In genomic region chr2:160417745-160418397, GRCh38 we compare ENCODE assay signal across 11 cellular contexts.
DNase-seq lines count a peak whose midpoint lies in the region; ATAC-seq, FAIRE-seq and TF ChIP-seq lines count a peak whose summit lies in the region.
"Had no signal": no experiment of that assay in that cellular context is flagged by ENCODE, and none has a peak within 500 bp of the region (broad histone marks: within the 10 kb centered on the region; RNA-seq: fewer than 3 reads in every experiment).

No MANE protein-coding gene starts in this region.

- H3K9me3 Mint-ChIP-seq in GM23338: no peaks in the 10 kb centered on the region
- H3K9me3 Mint-ChIP-seq in activated T-helper 1 cell treated with anti-CD3 and anti-CD28 coated beads, Interleukin-12 subunit alpha, Interleukin-12 subunit beta, Interleukin-2, Interleukin-4 antibody, amounts not matched to agents 30 ng/mL and 10 ng/mL and 1 ng/mL, durations not matched to agents 14 hours and 24 hours and 36 hours: no peaks in the 10 kb centered on the region
- H3K9me3 Mint-ChIP-seq: dendritic cell treated with granulocyte-macrophage colony-stimulating factor and Interleukin-4, amounts not matched to agents 40 ng/mL and 50 ng/mL, for 4 days had no signal

- H2AFZ ChIP-seq in GM23338: no peak overlapping the region
- no peak overlapping the region for H2AFZ ChIP-seq in neuronal stem cell (ENCODE audit: low read length)

- TF ChIP-seq RAD21 in A549 (conservative IDR thresholded peaks at IDR 0.05 in 1 of 2, IDR thresholded peaks at IDR 0.05 in 1 of 2): no peak

- TF ChIP-seq CTCF in A549 (IDR thresholded peaks at IDR 0.05) (no peak), GM23338 (conservative IDR thresholded peaks at IDR 0.05; ENCODE audit: low read depth in 2 of 2) (no peak), foreskin keratinocyte (conservative IDR thresholded peaks at IDR 0.05) (no peak)

- H3K27ac ChIP-seq in A549 (peak overlapping the region; percentile 29 to 57; a peak in 4 of 6 replicates), GM23338 (ENCODE audit: low read depth) (no peak overlapping the region), foreskin keratinocyte (peak overlapping the region; percentile 65), neuronal stem cell (replicated peaks; ENCODE audit: low read length) (no peak overlapping the region)

- peaks cover 9% of the 10 kb centered on the region; the same call in 1 of the 2 replicates for H4K20me1 ChIP-seq in GM23338 (replicated peaks; ENCODE audit: insufficient read depth)

- intact Hi-C loops in activated T-helper 1 cell treated with anti-CD3 and anti-CD28 coated beads, Interleukin-12 subunit alpha, Interleukin-12 subunit beta, Interleukin-2, Interleukin-4 antibody, amounts not matched to agents 30 ng/mL and 10 ng/mL and 1 ng/mL, durations not matched to agents 14 hours and 24 hours and 36 hours (cut with micrococcal nuclease): loop anchor here (1.0 kb wide), 1 partner anchor 11 kb away; no protein-coding TSS in a partner anchor

- H3K27me3 Mint-ChIP-seq in GM23338 (ENCODE audit: insufficient read depth, low read depth, poor library complexity): no peaks in the 10 kb centered on the region
- no peaks in the 10 kb centered on the region for H3K27me3 Mint-ChIP-seq in activated T-helper 1 cell treated with anti-CD3 and anti-CD28 coated beads, Interleukin-12 subunit alpha, Interleukin-12 subunit beta, Interleukin-2, Interleukin-4 antibody, amounts not matched to agents 30 ng/mL and 10 ng/mL and 1 ng/mL, durations not matched to agents 14 hours and 24 hours and 36 hours (ENCODE audit: insufficient read depth)
- H3K27me3 Mint-ChIP-seq: dendritic cell treated with granulocyte-macrophage colony-stimulating factor and Interleukin-4, amounts not matched to agents 40 ng/mL and 50 ng/mL, for 4 days had no signal

- no peak for FAIRE-seq in A549 (lab: Jason Lieb, UNC)

- no peaks in the 10 kb centered on the region for H3K36me3 ChIP-seq in GM23338 (ENCODE audit: insufficient read depth)
- H3K36me3 ChIP-seq in neuronal stem cell (replicated peaks in 1 of 2; ENCODE audit: control insufficient read depth in 2 of 2, insufficient read depth in 2 of 2, low read length in 2 of 2): no peaks in the 10 kb centered on the region

- peaks cover 36% of the 10 kb centered on the region for H3K4me1 Mint-ChIP-seq in GM23338
- peaks cover 65% of the 10 kb centered on the region for H3K4me1 Mint-ChIP-seq in activated T-helper 1 cell treated with anti-CD3 and anti-CD28 coated beads, Interleukin-12 subunit alpha, Interleukin-12 subunit beta, Interleukin-2, Interleukin-4 antibody, amounts not matched to agents 30 ng/mL and 10 ng/mL and 1 ng/mL, durations not matched to agents 14 hours and 24 hours and 36 hours (ENCODE audit: low read depth)

- H3K18ac ChIP-seq in neuronal stem cell (ENCODE audit: low read length): no peak overlapping the region

- CTCF ChIA-PET in A549 (lab: Yijun Ruan, JAX): interaction anchor here (1.2 kb wide), 2 partner anchors 11 to 552 kb away, joined by 3 to 5 read pairs; no protein-coding TSS in a partner anchor

- 21% methylated on average over 6 of the region's 6 CpGs for WGBS in A549 (ENCODE audit: missing lambda C conversion rate)
- WGBS in neuronal stem cell (ENCODE audit: extremely low coverage in 2 of 2, insufficient read length in 2 of 2, insufficient replicate concordance in 1 of 2), 2 donors: no CpG with 5 or more reads among the region's 6 CpGs

- no peak overlapping the region for H3K23ac ChIP-seq in neuronal stem cell (ENCODE audit: low read depth, low read length, poor library complexity)

- no peak overlapping the region for H2BK120ac ChIP-seq in neuronal stem cell (ENCODE audit: low read depth, low read length)

- H3K4me1 ChIP-seq in A549 (peaks cover 49% of the 10 kb centered on the region), GM23338 (ENCODE audit: insufficient read depth) (peaks cover 37% of the 10 kb centered on the region), foreskin keratinocyte (peaks cover 42% of the 10 kb centered on the region), neuronal stem cell (ENCODE audit: control insufficient read depth in 2 of 2, insufficient read depth in 1 of 2, low read depth in 1 of 2, low read length in 2 of 2) (peaks cover 2 to 10% of the 10 kb centered on the region in 2 donors)

- H4K8ac ChIP-seq in neuronal stem cell (ENCODE audit: low read depth, low read length): no peak overlapping the region

- no peak overlapping the region for H3K4me3 Mint-ChIP-seq in GM23338
- H3K4me3 Mint-ChIP-seq in activated T-helper 1 cell treated with anti-CD3 and anti-CD28 coated beads, Interleukin-12 subunit alpha, Interleukin-12 subunit beta, Interleukin-2, Interleukin-4 antibody, amounts not matched to agents 30 ng/mL and 10 ng/mL and 1 ng/mL, durations not matched to agents 14 hours and 24 hours and 36 hours: peak overlapping the region; percentile 6
- H3K4me3 Mint-ChIP-seq: dendritic cell treated with granulocyte-macrophage colony-stimulating factor and Interleukin-4, amounts not matched to agents 40 ng/mL and 50 ng/mL, for 4 days had no signal

- ATAC-seq in A549 (peak; percentile 68 to 84; a peak in 5 of 6 replicates), GM23338 (peak; percentile 76), foreskin keratinocyte (peak; percentile 85), GM18907 (IDR thresholded peaks at IDR 0.05; ENCODE audit: unreplicated experiment) (no peak), GM21576 (IDR thresholded peaks at IDR 0.05; ENCODE audit: unreplicated experiment) (no peak)

- peak in 1 of 2 experiments; percentile 48 for DNase-seq in A549 (ENCODE audit: low read depth in 1 of 2, low spot score in 1 of 2)
- DNase-seq in GM23338 (ENCODE audit: low spot score): peak; percentile 27
- DNase-seq in activated T-helper 1 cell treated with anti-CD3 and anti-CD28 coated beads, Interleukin-12 subunit alpha, Interleukin-12 subunit beta, Interleukin-2, Interleukin-4 antibody, amounts not matched to agents 30 ng/mL and 10 ng/mL and 1 ng/mL, durations not matched to agents 14 hours and 24 hours and 36 hours (ENCODE audit: low spot score): no peak
- DNase-seq in foreskin keratinocyte: peak in 1 of 2 donors; percentile 74
- no peak for DNase-seq in neuronal stem cell (ENCODE audit: low spot score)
- no peak for DNase-seq in DMS53 treated with DMSO at 0.1 percent for 48 hours (lab: John Stamatoyannopoulos, UW; ENCODE audit: unreplicated experiment)
- DNase-seq: DMS153, mesendoderm had no signal

- H2BK12ac ChIP-seq in neuronal stem cell (ENCODE audit: low read length): no peak overlapping the region

- H3K36me3 Mint-ChIP-seq in GM23338 (ENCODE audit: low read depth): peaks cover 6% of the 10 kb centered on the region; the same call in 2 of the 3 replicates
- H3K36me3 Mint-ChIP-seq in activated T-helper 1 cell treated with anti-CD3 and anti-CD28 coated beads, Interleukin-12 subunit alpha, Interleukin-12 subunit beta, Interleukin-2, Interleukin-4 antibody, amounts not matched to agents 30 ng/mL and 10 ng/mL and 1 ng/mL, durations not matched to agents 14 hours and 24 hours and 36 hours (ENCODE audit: low read depth): peaks cover 12% of the 10 kb centered on the region

- H3K14ac ChIP-seq in neuronal stem cell (ENCODE audit: low read length): no peak overlapping the region

- no peak overlapping the region for H3K9ac ChIP-seq in neuronal stem cell (ENCODE audit: low read depth, low read length, poor library complexity)

- H2BK15ac ChIP-seq in neuronal stem cell (ENCODE audit: low read length): no peak overlapping the region

- H3K4me3 ChIP-seq in A549 (no peak overlapping the region), GM23338 (no peak overlapping the region), neuronal stem cell (ENCODE audit: low read length in 2 of 2) (no peak overlapping the region)

- H3K27me3 ChIP-seq in GM23338 (ENCODE audit: insufficient read depth): no peaks in the 10 kb centered on the region
- H3K27me3 ChIP-seq in foreskin keratinocyte: no peaks in the 10 kb centered on the region
- H3K27me3 ChIP-seq in neuronal stem cell (ENCODE audit: control insufficient read depth in 3 of 3, insufficient read depth in 3 of 3, low read depth in 1 of 3, low read length in 3 of 3): no peaks in the 10 kb centered on the region

- H3K79me1 ChIP-seq in neuronal stem cell (ENCODE audit: low read depth, low read length): no peaks in the 10 kb centered on the region

- H3K4me2 ChIP-seq in A549: peak overlapping the region; percentile 62
- peak overlapping the region; percentile 49 for H3K4me2 ChIP-seq in GM23338
- H3K4me2 ChIP-seq in neuronal stem cell (ENCODE audit: insufficient read depth, low read length, poor library complexity, severe bottlenecking): no peak overlapping the region

- TF ChIP-seq POLR2A in A549 (IDR thresholded peaks at IDR 0.05; ENCODE audit: low read length): no peak

- TF ChIP-seq EP300 in A549 (IDR thresholded peaks at IDR 0.05): no peak

- POLR2A ChIA-PET in A549 (lab: Yijun Ruan, JAX): no interaction called here

- peak overlapping the region; percentile 15; the same call in 1 of the 2 replicates for H3K27ac Mint-ChIP-seq in GM23338
- H3K27ac Mint-ChIP-seq in activated T-helper 1 cell treated with anti-CD3 and anti-CD28 coated beads, Interleukin-12 subunit alpha, Interleukin-12 subunit beta, Interleukin-2, Interleukin-4 antibody, amounts not matched to agents 30 ng/mL and 10 ng/mL and 1 ng/mL, durations not matched to agents 14 hours and 24 hours and 36 hours: peak overlapping the region; percentile 62
- H3K27ac Mint-ChIP-seq: dendritic cell treated with granulocyte-macrophage colony-stimulating factor and Interleukin-4, amounts not matched to agents 40 ng/mL and 50 ng/mL, for 4 days had no signal

- no peak overlapping the region for H2AK5ac ChIP-seq in neuronal stem cell (ENCODE audit: low read depth, low read length)

- no peaks in the 10 kb centered on the region for H3K9me2 ChIP-seq in GM23338 (ENCODE audit: insufficient read depth)

- H3K79me2 ChIP-seq in GM23338 (replicated peaks; ENCODE audit: insufficient read depth): peaks cover 19% of the 10 kb centered on the region; the same call in 1 of the 2 replicates

- H3F3A ChIP-seq in GM23338 (replicated peaks; ENCODE audit: low read depth): no peaks in the 10 kb centered on the region

- no peak overlapping the region for H4K91ac ChIP-seq in neuronal stem cell (ENCODE audit: low read depth, low read length, poor library complexity)

- no peak overlapping the region for H3K4ac ChIP-seq in neuronal stem cell (ENCODE audit: low read length)

- H3K9me3 ChIP-seq in A549 (no peaks in the 10 kb centered on the region), neuronal stem cell (replicated peaks in 1 of 2; ENCODE audit: control insufficient read depth in 2 of 2, insufficient read depth in 1 of 2, low read depth in 1 of 2, low read length in 2 of 2) (no peaks in the 10 kb centered on the region)

- H2BK5ac ChIP-seq in neuronal stem cell (ENCODE audit: low read length): no peak overlapping the region

TF ChIP-seq in GM23338, 12 proteins besides CTCF, POLR2A, EP300 and RAD21 (continues in another document):
- TF ChIP-seq EZH2phosphoT487 (IDR thresholded peaks at IDR 0.05; ENCODE audit: unreplicated experiment): no peak
- TF ChIP-seq ZNF114 (CRISPR knock-in tag; IDR thresholded peaks at IDR 0.05): no peak

Comparison
In these comparisons a context has a peak if more than half of its experiments do, and no peak if none do; other contexts are left out.
1. ATAC-seq: peak in A549 (2 of 2), GM23338 (single experiment) and foreskin keratinocyte (single experiment); none in GM18907 (single experiment) and GM21576 (single experiment).
2. H3K27ac ChIP-seq: peak in A549 (2 of 2) and foreskin keratinocyte (single experiment); none in GM23338 (single experiment) and neuronal stem cell (single experiment).